Comparison of ENCODE assay signal across 9 cellular contexts in genomic region chr10:3749597-3750351, GRCh38. TPM values are rescaled to one million over a fixed set of nuclear protein-coding genes. Genes with fewer than 3 reads are reported as not detected.
DNase-seq lines count a peak whose midpoint lies in the region; ATAC-seq and TF ChIP-seq lines count a peak whose summit lies in the region.
"Had no signal": no experiment of that assay in that cellular context is flagged by ENCODE, and none has a peak within 500 bp of the region (broad histone marks: within the 10 kb centered on the region; RNA-seq: fewer than 3 reads in every experiment).

No MANE protein-coding gene starts in this region.

- H3K4me3 ChIP-seq in fibroblast of the aortic adventitia (ENCODE audit: low read depth, low read length) (no peak overlapping the region), psoas muscle (peak overlapping the region; percentile 49)
- no peak overlapping the region for H3K4me3 ChIP-seq in CD4-positive, alpha-beta memory T cell (ENCODE audit: low read length in 2 of 2)

- H3K4me1 Mint-ChIP-seq in CD4-positive, alpha-beta memory T cell = peaks cover 0 to 2% (median 2%) of the 10 kb centered on the region in 4 donors

- no peaks in the 10 kb centered on the region for H3K9me3 Mint-ChIP-seq in CD4-positive, alpha-beta memory T cell
- H3K9me3 Mint-ChIP-seq: stimulated activated effector memory CD8-positive, alpha-beta T cell treated with anti-CD3 and anti-CD28 coated beads, Interleukin-12 subunit alpha, Interleukin-12 subunit beta, amount 100 ng/mL, for 72 hours had no signal

- 4 to 9% (median 8%) methylated on average over 15 of the region's 15 CpGs for WGBS in psoas muscle, 3 donors

- CTCF ChIA-PET in CD4-positive, alpha-beta memory T cell (lab: Charles Lee; ENCODE audit: partially characterized antibody) = interaction anchor here (1.1 kb wide), 2 partner anchors 10 to 13 kb away, joined by 3 read pairs; no protein-coding TSS in a partner anchor

- POLR2A ChIA-PET in CD4-positive, alpha-beta memory T cell (lab: Charles Lee; ENCODE audit: partially characterized antibody) = interaction anchor here (0.8 to 1.9 kb wide), 4 partner anchors 9 to 1682 kb away, joined by 3 to 10 read pairs (median 4); partner anchors contain the start of gene KLF6

- TF ChIP-seq CTCF in fibroblast of the aortic adventitia (IDR thresholded peaks at IDR 0.05; ENCODE audit: insufficient read depth, low read length) = no peak
- TF ChIP-seq CTCF in psoas muscle (IDR thresholded peaks at IDR 0.05) = no peak

- peak; percentile 0 for DNase-seq in NCI-H128 (lab: John Stamatoyannopoulos, UW; ENCODE audit: unreplicated experiment)
- peak; percentile 75 for DNase-seq in fibroblast of the aortic adventitia (ENCODE audit: low read depth)
- DNase-seq in psoas muscle = peak; percentile 48 to 77
- DNase-seq in DMS153 treated with DMSO at 0.1 percent for 48 hours (lab: John Stamatoyannopoulos, UW; ENCODE audit: unreplicated experiment) = no peak
- DNase-seq in SW 1271 (lab: John Stamatoyannopoulos, UW) = no peak
- no peak for DNase-seq in effector CD8-positive, alpha-beta T cell (lab: John Stamatoyannopoulos, UW)
- DNase-seq in CD4-positive, alpha-beta memory T cell = no peak

- no peaks in the 10 kb centered on the region for H3K36me3 ChIP-seq in psoas muscle (ENCODE audit: insufficient read depth in 1 of 2, low read depth in 1 of 2)
- H3K36me3 ChIP-seq in CD4-positive, alpha-beta memory T cell (ENCODE audit: insufficient read depth, low read length) = no peaks in the 10 kb centered on the region

- no peak overlapping the region for H3K4me3 Mint-ChIP-seq in CD4-positive, alpha-beta memory T cell
- H3K4me3 Mint-ChIP-seq: stimulated activated effector memory CD8-positive, alpha-beta T cell treated with anti-CD3 and anti-CD28 coated beads, Interleukin-12 subunit alpha, Interleukin-12 subunit beta, amount 100 ng/mL, for 72 hours had no signal

- H3K27me3 Mint-ChIP-seq in CD4-positive, alpha-beta memory T cell = no peaks in the 10 kb centered on the region

- H3K36me3 Mint-ChIP-seq in CD4-positive, alpha-beta memory T cell = no peaks in the 10 kb centered on the region
- H3K36me3 Mint-ChIP-seq: stimulated activated effector memory CD8-positive, alpha-beta T cell treated with anti-CD3 and anti-CD28 coated beads, Interleukin-12 subunit alpha, Interleukin-12 subunit beta, amount 100 ng/mL, for 72 hours had no signal

- H3K27me3 ChIP-seq in psoas muscle (ENCODE audit: insufficient read depth in 3 of 3, low read length in 2 of 3) = no peaks in the 10 kb centered on the region
- no peaks in the 10 kb centered on the region for H3K27me3 ChIP-seq in CD4-positive, alpha-beta memory T cell (ENCODE audit: insufficient read depth, low read length)

- no peak overlapping the region for H3K27ac Mint-ChIP-seq in CD4-positive, alpha-beta memory T cell
- H3K27ac Mint-ChIP-seq: stimulated activated effector memory CD8-positive, alpha-beta T cell treated with anti-CD3 and anti-CD28 coated beads, Interleukin-12 subunit alpha, Interleukin-12 subunit beta, amount 100 ng/mL, for 72 hours had no signal

- H3K9me3 ChIP-seq in psoas muscle = no peaks in the 10 kb centered on the region
- H3K9me3 ChIP-seq in CD4-positive, alpha-beta memory T cell (ENCODE audit: control insufficient read depth in 1 of 2, low read length in 2 of 2) = no peaks in the 10 kb centered on the region

- H3K27ac ChIP-seq in psoas muscle = peak overlapping the region; percentile 84
- H3K27ac ChIP-seq in CD4-positive, alpha-beta memory T cell (ENCODE audit: low read depth, low read length) = no peak overlapping the region

- peaks cover 43% of the 10 kb centered on the region for H3K4me1 ChIP-seq in psoas muscle
- H3K4me1 ChIP-seq in CD4-positive, alpha-beta memory T cell (ENCODE audit: insufficient read depth, low read length) = peaks cover under 1% of the 10 kb centered on the region

- ATAC-seq in GM18909 (IDR thresholded peaks at IDR 0.05; ENCODE audit: poor library complexity, unreplicated experiment) = peak; percentile 50
- peak; percentile 84 to 91 (median 88) for ATAC-seq in psoas muscle
- ATAC-seq: stimulated activated effector memory CD8-positive, alpha-beta T cell treated with anti-CD3 and anti-CD28 coated beads, Interleukin-12 subunit alpha, Interleukin-12 subunit beta, amount 100 ng/mL, for 72 hours had no signal

- intact Hi-C loops in psoas muscle (cut with DNase I) = loop anchor here in 1 of 2 donors (10.0 kb wide), 1 partner anchor 275 kb away; no protein-coding TSS in a partner anchor
- intact Hi-C loops in CD4-positive, alpha-beta memory T cell (cut with micrococcal nuclease) = no loop called here

RNA-seq across cellular contexts. Expression of gene KLF6, which starts 35.2 kb away (rescaled TPM):
- total RNA-seq in fibroblast of the aortic adventitia (ENCODE audit: low replicate concordance) (47.8 and 52.1 TPM in 2 replicates), psoas muscle (100 to 1,000 TPM in 3 of 4 donors, 10 to 100 TPM in 1; 30.4 to 296 (median 173) TPM)
- polyA plus RNA-seq in psoas muscle = 100 to 1,000 TPM in 2 of 3 donors, 10 to 100 TPM in 1; 94.1 to 138 (median 109) TPM
- total RNA-seq in CD4-positive, alpha-beta memory T cell = 100 to 1,000 TPM; 291 to 311 TPM
- polyA plus RNA-seq in CD4-positive, alpha-beta memory T cell = 100 to 1,000 TPM; 814 to 865 TPM

Comparison
In these comparisons a context has a peak if more than half of its experiments do, and no peak if none do; other contexts are left out.
1. DNase-seq: peak in NCI-H128 (single experiment), fibroblast of the aortic adventitia (single experiment) and psoas muscle (2 of 2); none in DMS153 treated with DMSO at 0.1 percent for 48 hours (single experiment), SW 1271 (0 of 2), effector CD8-positive, alpha-beta T cell (single experiment) and CD4-positive, alpha-beta memory T cell (0 of 5).